In genomic region chr20:63149531-63150207, GRCh38 we compare ENCODE assay signal across 15 cellular contexts.
"Had no signal": no experiment of that assay in that cellular context is flagged by ENCODE, and none has a peak within 500 bp of the region (broad histone marks: within the 10 kb centered on the region; RNA-seq: fewer than 3 reads in every experiment).

No MANE protein-coding gene starts in this region.

- H3K4me1 Mint-ChIP-seq: activated naive CD8-positive, alpha-beta T cell treated with anti-CD3 and anti-CD28 coated beads, Interleukin-2, amount 10 ng/mL, durations not matched to agents 7 days and 5 days; T-cell had no signal

- H3K36me3 Mint-ChIP-seq: activated naive CD8-positive, alpha-beta T cell treated with anti-CD3 and anti-CD28 coated beads, Interleukin-2, amount 10 ng/mL, durations not matched to agents 7 days and 5 days had no signal

- DNase-seq: activated CD4-positive, alpha-beta T cell treated with anti-CD3 and anti-CD28 coated beads, Interleukin-2, amount 50 U/mL, for 1 hour; activated CD8-positive, alpha-beta memory T cell treated with anti-CD3 and anti-CD28 coated beads for 24 hours; activated naive CD8-positive, alpha-beta T cell treated with anti-CD3 and anti-CD28 coated beads, Interleukin-2, amount 10 ng/mL, durations not matched to agents 7 days and 5 days; anterior cingulate cortex; kidney glomerular epithelial cell; stimulated activated CD4-positive, alpha-beta T cell treated with anti-CD3 and anti-CD28 coated beads, Interleukin-4, amount 100 ng/mL, for 24 hours; stimulated activated naive CD4-positive, alpha-beta T cell treated with Interleukin-2 at 50 U/mL for 16 hours; T-cell; T-helper 9 cell; trophoblast cell had no signal

- ATAC-seq: esophagus mucosa, pancreas, T-cell had no signal

- H3K27ac Mint-ChIP-seq: activated naive CD8-positive, alpha-beta T cell treated with anti-CD3 and anti-CD28 coated beads, Interleukin-2, amount 10 ng/mL, durations not matched to agents 7 days and 5 days; T-cell had no signal

- H3K4me3 ChIP-seq: dorsolateral prefrontal cortex, pancreas, skin epidermis, suprapubic skin had no signal

- H3K4me3 Mint-ChIP-seq: activated naive CD8-positive, alpha-beta T cell treated with anti-CD3 and anti-CD28 coated beads, Interleukin-2, amount 10 ng/mL, durations not matched to agents 7 days and 5 days; T-cell had no signal

- H3K36me3 ChIP-seq: pancreas, suprapubic skin had no signal

- H3K27ac ChIP-seq: pancreas, skin epidermis, suprapubic skin had no signal

- H3K4me1 ChIP-seq: pancreas had no signal

- H3K9me3 ChIP-seq: pancreas had no signal
